Comparison of ENCODE assay signal across 8 cellular contexts in genomic region chr11:134332189-134332631, GRCh38. TPM values are rescaled to one million over a fixed set of nuclear protein-coding genes. Genes with fewer than 3 reads are reported as not detected.
DNase-seq lines count a peak whose midpoint lies in the region; ATAC-seq, FAIRE-seq and TF ChIP-seq lines count a peak whose summit lies in the region.

No MANE protein-coding gene starts in this region.

- peak overlapping the region; percentile 63 for H2AFZ ChIP-seq in smooth muscle cell (ENCODE audit: low read depth)

- under 1% methylated on average over 13 of the region's 40 CpGs for WGBS in smooth muscle cell (ENCODE audit: low lambda C conversion rate)

- peaks cover 9% of the 10 kb centered on the region for H3K4me1 Mint-ChIP-seq in activated T-helper 2 cell treated with anti-CD3 and anti-CD28 coated beads, Interferon-gamma antibody, Interleukin-2, Interleukin-4, amounts not matched to agents 10 μg/mL and 5 μg/mL and 100 μg/mL, durations not matched to agents 14 hours and 24 hours and 36 hours (ENCODE audit: low read depth)

- H3K4me2 ChIP-seq in smooth muscle cell = peak overlapping the region; percentile 88

- H3K9ac ChIP-seq in smooth muscle cell (ENCODE audit: low read depth) = no peak overlapping the region

- no peak for FAIRE-seq in GM19239 (lab: Jason Lieb, UNC)

- no peaks in the 10 kb centered on the region for H3K36me3 ChIP-seq in smooth muscle cell (ENCODE audit: low read depth)

- H3K79me2 ChIP-seq in smooth muscle cell (ENCODE audit: low read depth) = no peaks in the 10 kb centered on the region

- peaks cover 50% of the 10 kb centered on the region for H3K27me3 Mint-ChIP-seq in activated T-helper 2 cell treated with anti-CD3 and anti-CD28 coated beads, Interferon-gamma antibody, Interleukin-2, Interleukin-4, amounts not matched to agents 10 μg/mL and 5 μg/mL and 100 μg/mL, durations not matched to agents 14 hours and 24 hours and 36 hours (ENCODE audit: low read depth)

- no peaks in the 10 kb centered on the region for H4K20me1 ChIP-seq in smooth muscle cell (ENCODE audit: low read depth)

- ATAC-seq in HG03354 (IDR thresholded peaks at IDR 0.05; ENCODE audit: poor library complexity, severe bottlenecking, unreplicated experiment) = peak; percentile 31

- intact Hi-C loops in activated T-helper 2 cell treated with anti-CD3 and anti-CD28 coated beads, Interferon-gamma antibody, Interleukin-2, Interleukin-4, amounts not matched to agents 10 μg/mL and 5 μg/mL and 100 μg/mL, durations not matched to agents 14 hours and 24 hours and 36 hours (cut with micrococcal nuclease) = loop anchor here (5.0 kb wide), 1 partner anchor 405 kb away; no protein-coding TSS in a partner anchor

- H3K27me3 ChIP-seq in smooth muscle cell (ENCODE audit: low read depth) = peaks cover 18% of the 10 kb centered on the region

- no peak overlapping the region for H3K27ac Mint-ChIP-seq in activated T-helper 2 cell treated with anti-CD3 and anti-CD28 coated beads, Interferon-gamma antibody, Interleukin-2, Interleukin-4, amounts not matched to agents 10 μg/mL and 5 μg/mL and 100 μg/mL, durations not matched to agents 14 hours and 24 hours and 36 hours

- no peaks in the 10 kb centered on the region for H3K36me3 Mint-ChIP-seq in activated T-helper 2 cell treated with anti-CD3 and anti-CD28 coated beads, Interferon-gamma antibody, Interleukin-2, Interleukin-4, amounts not matched to agents 10 μg/mL and 5 μg/mL and 100 μg/mL, durations not matched to agents 14 hours and 24 hours and 36 hours (ENCODE audit: low read depth)

- TF ChIP-seq CTCF in smooth muscle cell (IDR thresholded peaks at IDR 0.05; ENCODE audit: borderline replicate concordance, insufficient read depth, poor library complexity, severe bottlenecking) = no peak

- H3K4me3 ChIP-seq in iPS-11a (ENCODE audit: low read depth, low read length) (peak overlapping the region; percentile 50), smooth muscle cell (peak overlapping the region; percentile 51)

- H3K4me3 Mint-ChIP-seq in activated T-helper 2 cell treated with anti-CD3 and anti-CD28 coated beads, Interferon-gamma antibody, Interleukin-2, Interleukin-4, amounts not matched to agents 10 μg/mL and 5 μg/mL and 100 μg/mL, durations not matched to agents 14 hours and 24 hours and 36 hours (ENCODE audit: low read depth) = peak overlapping the region; percentile 71

- peak in 2 of 3 experiments; percentile 85 to 88 for DNase-seq in NCI-H1417 (lab: John Stamatoyannopoulos, UW)
- no peak for DNase-seq in NCI-H1417 treated with DMSO at 0.1 percent for 48 hours (lab: John Stamatoyannopoulos, UW)
- no peak for DNase-seq in activated T-helper 2 cell treated with anti-CD3 and anti-CD28 coated beads, Interferon-gamma antibody, Interleukin-2, Interleukin-4, amounts not matched to agents 10 μg/mL and 5 μg/mL and 100 μg/mL, durations not matched to agents 14 hours and 24 hours and 36 hours (ENCODE audit: low spot score)
- no peak for DNase-seq in smooth muscle cell (lab: John Stamatoyannopoulos, UW; ENCODE audit: unreplicated experiment)
- DNase-seq in NCI-H226 = no peak
- no peak for DNase-seq in GM19239 (ENCODE audit: insufficient read length, low spot score)

- H3F3A ChIP-seq in smooth muscle cell (ENCODE audit: low read depth) = no peaks in the 10 kb centered on the region

- H3K4me1 ChIP-seq in smooth muscle cell (ENCODE audit: low read depth) = peaks cover 6% of the 10 kb centered on the region

- H3K9me3 Mint-ChIP-seq in activated T-helper 2 cell treated with anti-CD3 and anti-CD28 coated beads, Interferon-gamma antibody, Interleukin-2, Interleukin-4, amounts not matched to agents 10 μg/mL and 5 μg/mL and 100 μg/mL, durations not matched to agents 14 hours and 24 hours and 36 hours = no peaks in the 10 kb centered on the region

- H3K27ac ChIP-seq in smooth muscle cell (ENCODE audit: low read depth) = no peak overlapping the region

- H3K9me3 ChIP-seq in smooth muscle cell (replicated peaks; ENCODE audit: low read depth) = no peaks in the 10 kb centered on the region

RNA-seq across cellular contexts. Expression of gene GLB1L2, which starts 0.4 kb away (rescaled TPM):
- total RNA-seq in activated T-helper 2 cell treated with anti-CD3 and anti-CD28 coated beads, Interferon-gamma antibody, Interleukin-2, Interleukin-4, amounts not matched to agents 10 μg/mL and 5 μg/mL and 100 μg/mL, durations not matched to agents 14 hours and 24 hours and 36 hours = 3.1 and 4.3 TPM in 2 replicates
- 0.40 and 1.3 TPM in 2 replicates for total RNA-seq in smooth muscle cell
- polyA plus RNA-seq in smooth muscle cell = 0.25 and 0.83 TPM in 2 replicates

RNA-seq across cellular contexts. Expression of gene GLB1L3, which starts 56.0 kb away (rescaled TPM):
- total RNA-seq in activated T-helper 2 cell treated with anti-CD3 and anti-CD28 coated beads, Interferon-gamma antibody, Interleukin-2, Interleukin-4, amounts not matched to agents 10 μg/mL and 5 μg/mL and 100 μg/mL, durations not matched to agents 14 hours and 24 hours and 36 hours = 14.5 and 15.4 TPM in 2 replicates
- not detected in 2 replicates for total RNA-seq in smooth muscle cell
- polyA plus RNA-seq in smooth muscle cell = not detected in 2 replicates

Comparison
In these comparisons a context has a peak if more than half of its experiments do, and no peak if none do; other contexts are left out.
1. DNase-seq: peak in NCI-H1417 (2 of 3); none in NCI-H1417 treated with DMSO at 0.1 percent for 48 hours (single experiment), activated T-helper 2 cell treated with anti-CD3 and anti-CD28 coated beads, Interferon-gamma antibody, Interleukin-2, Interleukin-4, amounts not matched to agents 10 μg/mL and 5 μg/mL and 100 μg/mL, durations not matched to agents 14 hours and 24 hours and 36 hours (single experiment), smooth muscle cell (single experiment), NCI-H226 (single experiment) and GM19239 (single experiment).
2. RNA of gene GLB1L3, which starts 56.0 kb away (total RNA-seq): 14.5 to 15.4 TPM in activated T-helper 2 cell treated with anti-CD3 and anti-CD28 coated beads, Interferon-gamma antibody, Interleukin-2, Interleukin-4, amounts not matched to agents 10 μg/mL and 5 μg/mL and 100 μg/mL, durations not matched to agents 14 hours and 24 hours and 36 hours; not detected in smooth muscle cell; every median in the first group is over 10 times any median in the second.